ENCODE assay signal across 8 cellular contexts in genomic region chr11:63681208-63682044, GRCh38. TPM values are rescaled to one million over a fixed set of nuclear protein-coding genes. Genes with fewer than 3 reads are reported as not detected.
DNase-seq lines count a peak whose midpoint lies in the region; ATAC-seq and TF ChIP-seq lines count a peak whose summit lies in the region.

TSS of gene RTN3 (plus strand) at chr11:63681500. CDS start at chr11:63681637, 137 bp downstream.

- peak within 1 kb of the TSS; percentile 95 for H3K27ac ChIP-seq in RWPE1

- H3K4me1 Mint-ChIP-seq in activated T-helper 17 cell treated with anti-CD3 and anti-CD28 coated beads, Interleukin-2, amount 50 U/mL, for 72 hours: peaks cover 18% of the 10 kb centered on the region
- peaks cover 18 to 27% (median 26%) of the 10 kb centered on the region in 4 donors for H3K4me1 Mint-ChIP-seq in naive thymus-derived CD8-positive, alpha-beta T cell

- no peak for TF ChIP-seq CTCF in LNCaP clone FGC (IDR thresholded peaks at IDR 0.05; ENCODE audit: control insufficient read depth, extremely low read depth, insufficient read depth)
- no peak for TF ChIP-seq CTCF in RWPE1 (conservative IDR thresholded peaks at IDR 0.05; ENCODE audit: low read depth)
- no peak for TF ChIP-seq CTCF in fibroblast of mammary gland (conservative IDR thresholded peaks at IDR 0.05; ENCODE audit: control insufficient read depth, insufficient read depth, low read depth, low read length)

- CTCF ChIA-PET in RWPE1 (lab: Yijun Ruan, JAX): interaction anchor here (0.6 to 1.4 kb wide), 3 partner anchors 11 to 167 kb away, joined by 4 to 6 read pairs (median 5); partner anchors contain the start of gene ATL3

- peak; percentile 99 for DNase-seq in Daoy (ENCODE audit: low read depth)
- DNase-seq in GOT3 (lab: John Stamatoyannopoulos, UW): peak; percentile 96
- DNase-seq in LNCaP clone FGC (ENCODE audit: low read depth): peak; percentile 90
- DNase-seq in RWPE1 (ENCODE audit: low spot score): peak; percentile 96
- peak; percentile 97 for DNase-seq in fibroblast of mammary gland (ENCODE audit: low read depth)
- DNase-seq in naive thymus-derived CD8-positive, alpha-beta T cell: peak; percentile 93 to 99 (median 98)
- peak; percentile 94 to 97 (median 96) for DNase-seq in stimulated activated naive CD4-positive, alpha-beta T cell (lab: John Stamatoyannopoulos, UW)

- H3K4me3 ChIP-seq in LNCaP clone FGC (ENCODE audit: low read depth, low read length): peak within 1 kb of the TSS; percentile 86
- peak within 1 kb of the TSS; percentile 95 for H3K4me3 ChIP-seq in fibroblast of mammary gland (ENCODE audit: control insufficient read depth, low read depth, low read length)

- no peaks in the 10 kb centered on the region for H3K27me3 Mint-ChIP-seq in activated T-helper 17 cell treated with anti-CD3 and anti-CD28 coated beads, Interleukin-2, amount 50 U/mL, for 72 hours
- H3K27me3 Mint-ChIP-seq in naive thymus-derived CD8-positive, alpha-beta T cell: no peaks in the 10 kb centered on the region

- POLR2A ChIA-PET in RWPE1 (lab: Yijun Ruan, JAX; ENCODE audit: low non-redundant PET): interaction anchor here (0.5 to 0.7 kb wide), 4 partner anchors 12 to 797 kb away, joined by 3 to 6 read pairs (median 4); no protein-coding TSS in a partner anchor
- POLR2A ChIA-PET in naive thymus-derived CD8-positive, alpha-beta T cell (lab: Charles Lee): interaction anchor here (0.6 to 2.6 kb wide), 6 partner anchors 10 to 800 kb away, joined by 3 to 38 read pairs (median 3); partner anchors contain the start of genes ATL3, PLAAT4 and SLC3A2

- H3K4me3 Mint-ChIP-seq in activated T-helper 17 cell treated with anti-CD3 and anti-CD28 coated beads, Interleukin-2, amount 50 U/mL, for 72 hours: peak within 1 kb of the TSS; percentile 93
- peak within 1 kb of the TSS; percentile 89 to 97 (median 92) for H3K4me3 Mint-ChIP-seq in naive thymus-derived CD8-positive, alpha-beta T cell

- peaks cover 12% of the 10 kb centered on the region for H3K36me3 Mint-ChIP-seq in activated T-helper 17 cell treated with anti-CD3 and anti-CD28 coated beads, Interleukin-2, amount 50 U/mL, for 72 hours (ENCODE audit: low read depth)
- peaks cover 0 to under 1% (median 0%) of the 10 kb centered on the region in 3 donors for H3K36me3 Mint-ChIP-seq in naive thymus-derived CD8-positive, alpha-beta T cell

- ATAC-seq in activated T-helper 17 cell treated with anti-CD3 and anti-CD28 coated beads, Interleukin-2, amount 50 U/mL, for 72 hours (replicated peaks): peak; percentile 92
- peak; percentile 91 for ATAC-seq in naive thymus-derived CD8-positive, alpha-beta T cell

- peak within 1 kb of the TSS; percentile 65 for H3K27ac Mint-ChIP-seq in activated T-helper 17 cell treated with anti-CD3 and anti-CD28 coated beads, Interleukin-2, amount 50 U/mL, for 72 hours
- peak within 1 kb of the TSS; percentile 59 to 96 (median 88) for H3K27ac Mint-ChIP-seq in naive thymus-derived CD8-positive, alpha-beta T cell

- H3K9me3 Mint-ChIP-seq in activated T-helper 17 cell treated with anti-CD3 and anti-CD28 coated beads, Interleukin-2, amount 50 U/mL, for 72 hours: no peaks in the 10 kb centered on the region
- peaks cover 0 to 1% (median 0%) of the 10 kb centered on the region in 9 donors for H3K9me3 Mint-ChIP-seq in naive thymus-derived CD8-positive, alpha-beta T cell

RNA-seq across cellular contexts. Expression of gene RTN3, which starts in this region (rescaled TPM):
- 39.0 and 56.5 TPM in 2 replicates for total RNA-seq in Daoy (2014; rRNA removed; shearing (Covaris generic))
- 10 to 100 TPM; 53.2 to 59.3 TPM for total RNA-seq in activated T-helper 17 cell treated with anti-CD3 and anti-CD28 coated beads, Interleukin-2, amount 50 U/mL, for 72 hours
- 10 to 100 TPM; 39.0 to 41.7 TPM for total RNA-seq in naive thymus-derived CD8-positive, alpha-beta T cell
- polyA plus RNA-seq in naive thymus-derived CD8-positive, alpha-beta T cell: 10 to 100 TPM; 28.0 to 43.1 (median 35.9) TPM

Comparison
In these comparisons a context has a peak if more than half of its experiments do, and no peak if none do; other contexts are left out.
1. Peak in every context shown above with its lines: DNase-seq, ATAC-seq, H3K4me3 ChIP-seq and H3K27ac ChIP-seq.